Comparison of ENCODE assay signal across 8 cellular contexts in the genomic region with DNA sequence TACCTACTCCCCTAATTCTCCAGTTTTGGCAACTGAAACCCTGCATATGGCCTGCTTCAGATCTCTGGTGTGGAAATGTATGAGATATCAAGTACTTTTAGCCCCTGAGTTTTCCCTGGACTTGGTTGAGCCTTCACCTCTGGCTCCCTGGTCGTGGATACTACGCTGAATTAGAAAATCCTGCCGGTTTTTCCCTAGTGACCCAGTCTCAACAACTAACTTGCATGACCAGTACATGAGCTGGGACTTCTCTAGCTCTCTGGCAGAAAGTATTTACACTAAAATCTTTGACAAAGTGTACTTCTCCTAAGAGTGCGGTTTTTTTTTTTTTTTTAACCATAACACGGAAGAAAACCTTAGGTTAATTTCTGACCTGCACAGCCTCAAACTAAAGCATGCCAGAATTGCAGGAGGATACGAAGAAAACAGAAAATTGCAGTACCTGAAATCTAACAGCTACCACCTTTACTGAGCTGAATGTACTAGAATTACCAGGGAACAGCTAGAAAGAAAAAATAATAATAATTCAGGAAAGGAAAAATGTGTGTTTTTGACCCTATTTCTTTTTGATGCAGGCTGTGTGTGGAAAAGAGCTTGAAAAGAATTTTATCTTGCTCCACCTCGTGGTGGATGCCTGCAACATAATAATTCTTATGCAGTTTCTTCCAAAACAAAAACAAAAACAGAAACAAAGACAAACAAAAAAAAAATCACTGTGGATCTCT.
DNase-seq lines count a peak whose midpoint lies in the region; ATAC-seq and TF ChIP-seq lines count a peak whose summit lies in the region.

No MANE protein-coding gene starts in this region.

- H3K27me3 ChIP-seq in adipocyte (replicated peaks; ENCODE audit: control insufficient read depth, insufficient read depth, low read length) (no peaks in the 10 kb centered on the region), MG63 (no peaks in the 10 kb centered on the region)

- no peak overlapping the region for H3K4me3 ChIP-seq in adipocyte (ENCODE audit: low read length)
- H3K4me3 ChIP-seq in MG63, result no peak overlapping the region

- intact Hi-C loops in CD14-positive monocyte (cut with micrococcal nuclease), result loop anchor here (5.0 to 10.0 kb wide), 3 partner anchors 180 to 472 kb away; partner anchors contain the start of gene IL1RAP (in 1 of the 2)

- no peaks in the 10 kb centered on the region for H3K36me3 ChIP-seq in adipocyte (ENCODE audit: control insufficient read depth, insufficient read depth, low read length, severe bottlenecking)
- H3K36me3 ChIP-seq in MG63, result no peaks in the 10 kb centered on the region

- ATAC-seq in HG02798 (IDR thresholded peaks at IDR 0.05; ENCODE audit: poor library complexity, unreplicated experiment), result peak; percentile 42
- ATAC-seq in HG03045 (IDR thresholded peaks at IDR 0.05; ENCODE audit: unreplicated experiment), result no peak
- ATAC-seq in HG02588 (IDR thresholded peaks at IDR 0.05; ENCODE audit: unreplicated experiment), result no peak

- H3K27me3 Mint-ChIP-seq in CD14-positive monocyte (ENCODE audit: low read depth in 3 of 3), result peaks cover 0 to 2% (median 0%) of the 10 kb centered on the region in 3 donors

- no peaks in the 10 kb centered on the region for H3K36me3 Mint-ChIP-seq in CD14-positive monocyte

- peak; percentile 74 for TF ChIP-seq CTCF in CD14-positive monocyte (IDR thresholded peaks at IDR 0.05)

- H3K9me3 ChIP-seq in adipocyte (ENCODE audit: control insufficient read depth, low read length) (no peaks in the 10 kb centered on the region), MG63 (no peaks in the 10 kb centered on the region)

- H3K4me3 Mint-ChIP-seq in CD14-positive monocyte, result no peak overlapping the region

- peaks cover 4% of the 10 kb centered on the region for H3K4me1 Mint-ChIP-seq in CD14-positive monocyte

- peaks cover 21% of the 10 kb centered on the region for H3K4me1 ChIP-seq in adipocyte (ENCODE audit: control insufficient read depth, insufficient read depth, low read length)

- H3K9ac ChIP-seq in adipocyte (ENCODE audit: low read length), result peak overlapping the region; percentile 65

- peak overlapping the region in 2 of 7 donors; percentile 30 to 43 for H3K27ac Mint-ChIP-seq in CD14-positive monocyte

- peaks cover 0 to 6% (median 0%) of the 10 kb centered on the region in 7 donors for H3K9me3 Mint-ChIP-seq in CD14-positive monocyte

- DNase-seq in CD14-positive monocyte (ENCODE audit: low spot score) (no peak), adipocyte (ENCODE audit: low read depth) (peak; percentile 86), kidney tubule cell (ENCODE audit: low spot score) (peak; percentile 33), mesenteric fat pad (ENCODE audit: low spot score) (no peak), MG63 (no peak)

Comparison
In these comparisons a context has a peak if more than half of its experiments do, and no peak if none do; other contexts are left out.
1. DNase-seq: peak in adipocyte (single experiment) and kidney tubule cell (single experiment); none in CD14-positive monocyte (single experiment), mesenteric fat pad (single experiment) and MG63 (single experiment).